Comparison of ENCODE assay signal across 28 cellular contexts in genomic region chr12:102891756-102892155, GRCh38. TPM values are rescaled to one million over a fixed set of nuclear protein-coding genes. Genes with fewer than 3 reads are reported as not detected.
"Had no signal": no experiment of that assay in that cellular context is flagged by ENCODE, and none has a peak within 500 bp of the region (broad histone marks: within the 10 kb centered on the region; RNA-seq: fewer than 3 reads in every experiment).

No MANE protein-coding gene starts in this region.

- H3K4me1 ChIP-seq: left lung, prostate gland, right atrium auricular region, upper lobe of right lung had no signal

- ATAC-seq: activated CD8-positive, alpha-beta T cell treated with anti-CD3 and anti-CD28 coated beads, Interleukin-2, amount 10 ng/mL, durations not matched to agents 7 days and 5 days; left lung; natural killer cell; upper lobe of right lung had no signal

- H3K27me3 ChIP-seq: left lung, neutrophil, ovary, right atrium auricular region, upper lobe of right lung had no signal

- H3K4me1 Mint-ChIP-seq: activated naive CD8-positive, alpha-beta T cell treated with anti-CD3 and anti-CD28 coated beads, Interleukin-2, amount 50 U/mL, for 24 hours; immature natural killer cell; mesothelial cell of epicardium; natural killer cell had no signal

- H3K36me3 ChIP-seq: left lung, neutrophil, ovary, prostate gland, right atrium auricular region, thoracic aorta, upper lobe of right lung had no signal

- H3K27ac Mint-ChIP-seq: activated CD8-positive, alpha-beta T cell treated with anti-CD3 and anti-CD28 coated beads, Interleukin-2, amount 10 ng/mL, durations not matched to agents 7 days and 5 days; activated T-helper 1 cell treated with anti-CD3 and anti-CD28 coated beads, Interleukin-12 subunit alpha, Interleukin-12 subunit beta, Interleukin-2, Interleukin-4 antibody, amounts not matched to agents 30 ng/mL and 10 ng/mL and 1 ng/mL, durations not matched to agents 14 hours and 24 hours and 36 hours; immature natural killer cell; mesothelial cell of epicardium; natural killer cell had no signal

- H3K36me3 Mint-ChIP-seq: immature natural killer cell, mesothelial cell of epicardium, natural killer cell had no signal

- H3K27ac ChIP-seq: left lung, neutrophil, ovary, prostate gland, right atrium auricular region, thoracic aorta, upper lobe of right lung, VCaP had no signal

- H3K9me3 Mint-ChIP-seq: activated naive CD8-positive, alpha-beta T cell treated with anti-CD3 and anti-CD28 coated beads, Interleukin-2, amount 50 U/mL, for 24 hours; activated T-helper 1 cell treated with anti-CD3 and anti-CD28 coated beads, Interleukin-12 subunit alpha, Interleukin-12 subunit beta, Interleukin-2, Interleukin-4 antibody, amounts not matched to agents 30 ng/mL and 10 ng/mL and 1 ng/mL, durations not matched to agents 14 hours and 24 hours and 36 hours; mesothelial cell of epicardium had no signal

- DNase-seq: activated CD4-positive, alpha-beta T cell treated with anti-CD3 and anti-CD28 coated beads for 1 hour; activated CD4-positive, alpha-beta T cell treated with anti-CD3 and anti-CD28 coated beads, Interleukin-2, amount 50 U/mL, for 1 hour; activated CD8-positive, alpha-beta T cell treated with anti-CD3 and anti-CD28 coated beads, Interleukin-2, amount 10 ng/mL, durations not matched to agents 7 days and 5 days; activated gamma-delta T cell; activated naive CD4-positive, alpha-beta T cell treated with anti-CD3 and anti-CD28 coated beads, Interleukin-2, amount 50 U/mL, for 16 hours; activated naive CD8-positive, alpha-beta T cell treated with anti-CD3 and anti-CD28 coated beads, Interleukin-2, amount 50 U/mL, for 24 hours; cortex of kidney; effector CD4-positive, alpha-beta T cell; erythroblast; foreskin fibroblast; immature natural killer cell; left lung; natural killer cell; ovary; stimulated activated CD4-positive, alpha-beta T cell treated with anti-CD3 and anti-CD28 coated beads, Interleukin-4, amount 100 ng/mL, for 24 hours; stimulated activated naive CD4-positive, alpha-beta T cell treated with Interleukin-2 at 50 U/mL for 16 hours; T-helper 2 cell; upper lobe of right lung had no signal

- H3K4me3 Mint-ChIP-seq: activated CD8-positive, alpha-beta T cell treated with anti-CD3 and anti-CD28 coated beads, Interleukin-2, amount 10 ng/mL, durations not matched to agents 7 days and 5 days; activated naive CD8-positive, alpha-beta T cell treated with anti-CD3 and anti-CD28 coated beads, Interleukin-2, amount 50 U/mL, for 24 hours; activated T-helper 1 cell treated with anti-CD3 and anti-CD28 coated beads, Interleukin-12 subunit alpha, Interleukin-12 subunit beta, Interleukin-2, Interleukin-4 antibody, amounts not matched to agents 30 ng/mL and 10 ng/mL and 1 ng/mL, durations not matched to agents 14 hours and 24 hours and 36 hours; immature natural killer cell; mesothelial cell of epicardium; natural killer cell had no signal

- H3K4me3 ChIP-seq: left lung, ovary, prostate gland, right atrium auricular region, thoracic aorta, upper lobe of right lung had no signal

- H3K9me3 ChIP-seq: left lung, neutrophil, ovary, prostate gland, right atrium auricular region, thoracic aorta, upper lobe of right lung had no signal

- H3K27me3 Mint-ChIP-seq: activated naive CD8-positive, alpha-beta T cell treated with anti-CD3 and anti-CD28 coated beads, Interleukin-2, amount 50 U/mL, for 24 hours had no signal

RNA-seq across cellular contexts. Expression of gene PAH, which starts 25.3 kb away (rescaled TPM):
- total RNA-seq: activated CD8-positive, alpha-beta T cell treated with anti-CD3 and anti-CD28 coated beads, Interleukin-2, amount 10 ng/mL, durations not matched to agents 7 days and 5 days; activated T-helper 1 cell treated with anti-CD3 and anti-CD28 coated beads, Interleukin-12 subunit alpha, Interleukin-12 subunit beta, Interleukin-2, Interleukin-4 antibody, amounts not matched to agents 30 ng/mL and 10 ng/mL and 1 ng/mL, durations not matched to agents 14 hours and 24 hours and 36 hours; fibroblast of lung; glomerular endothelial cell; left lung; lung microvascular endothelial cell; mesothelial cell of epicardium; natural killer cell; right atrium auricular region; thoracic aorta; upper lobe of right lung had no signal
- polyA plus RNA-seq: fibroblast of lung, immature natural killer cell, ovary had no signal
